Comparison of ENCODE assay signal across 28 cellular contexts in the genomic region with DNA sequence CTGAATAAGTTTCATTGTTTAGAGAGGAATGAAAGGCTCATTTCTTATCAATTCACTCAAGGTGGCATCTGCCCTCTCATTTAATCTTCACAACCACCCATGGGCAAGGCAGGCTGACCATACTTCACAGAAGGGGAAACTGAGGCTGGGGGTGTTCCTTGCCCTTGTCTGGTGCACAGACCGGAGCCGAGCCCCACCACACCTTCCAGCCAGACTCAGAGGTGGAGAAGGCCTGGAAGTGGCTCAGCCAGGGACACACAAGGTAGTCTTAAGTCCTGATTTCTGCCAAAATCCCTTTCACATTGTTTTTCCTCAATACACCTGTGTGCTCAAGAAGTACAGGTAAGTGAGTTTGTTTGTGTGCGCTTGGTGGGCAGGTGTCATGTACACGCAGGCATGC.
"Had no signal": no experiment of that assay in that cellular context is flagged by ENCODE, and none has a peak within 500 bp of the region (broad histone marks: within the 10 kb centered on the region; RNA-seq: fewer than 3 reads in every experiment).

No MANE protein-coding gene starts in this region.

- H3K4me1 Mint-ChIP-seq: activated CD4-positive, alpha-beta T cell treated with anti-CD3 and anti-CD28 coated beads for 36 hours; activated CD4-positive, alpha-beta T cell treated with anti-CD3 and anti-CD28 coated beads, Interleukin-2, amount 10 ng/mL, durations not matched to agents 24 days and 14 days; activated CD8-positive, alpha-beta memory T cell treated with anti-CD3 and anti-CD28 coated beads, Interleukin-2, amount 10 ng/mL, durations not matched to agents 7 days and 5 days had no signal

- H3K9me3 ChIP-seq: esophagus muscularis mucosa, gastrocnemius medialis had no signal

- H3K36me3 Mint-ChIP-seq: activated CD4-positive, alpha-beta memory T cell treated with anti-CD3 and anti-CD28 coated beads for 36 hours; activated CD8-positive, alpha-beta memory T cell treated with anti-CD3 and anti-CD28 coated beads, Interleukin-2, amount 10 ng/mL, durations not matched to agents 7 days and 5 days; activated naive CD8-positive, alpha-beta T cell had no signal

- ATAC-seq: activated CD4-positive, alpha-beta T cell treated with anti-CD3 and anti-CD28 coated beads for 36 hours; activated CD8-positive, alpha-beta memory T cell treated with anti-CD3 and anti-CD28 coated beads, Interleukin-2, amount 10 ng/mL, durations not matched to agents 7 days and 5 days; activated CD8-positive, alpha-beta T cell treated with anti-CD3 and anti-CD28 coated beads, Interleukin-2, amount 10 ng/mL, durations not matched to agents 7 days and 5 days; effector memory CD8-positive, alpha-beta T cell; foreskin keratinocyte; gastrocnemius medialis had no signal

- H3K27ac ChIP-seq: brain microvascular endothelial cell, esophagus muscularis mucosa, foreskin keratinocyte, gastrocnemius medialis had no signal

- H3K9me3 Mint-ChIP-seq: activated CD4-positive, alpha-beta memory T cell treated with anti-CD3 and anti-CD28 coated beads for 36 hours; activated CD4-positive, alpha-beta T cell treated with anti-CD3 and anti-CD28 coated beads, Interleukin-2, amount 10 ng/mL, durations not matched to agents 24 days and 14 days; activated T-helper 1 cell treated with anti-CD3 and anti-CD28 coated beads, Interleukin-12 subunit alpha, Interleukin-12 subunit beta, Interleukin-2, Interleukin-4 antibody, amounts not matched to agents 30 ng/mL and 10 ng/mL and 1 ng/mL, durations not matched to agents 14 hours and 24 hours and 36 hours; activated T-helper 2 cell treated with anti-CD3 and anti-CD28 coated beads, Interferon-gamma antibody, Interleukin-2, Interleukin-4, amounts not matched to agents 10 μg/mL and 5 μg/mL and 100 μg/mL, durations not matched to agents 14 hours and 24 hours and 36 hours; effector memory CD8-positive, alpha-beta T cell had no signal

- H3K4me3 ChIP-seq: esophagus muscularis mucosa, gastrocnemius medialis had no signal

- H3K27ac Mint-ChIP-seq: activated CD4-positive, alpha-beta memory T cell treated with anti-CD3 and anti-CD28 coated beads for 36 hours; activated CD4-positive, alpha-beta T cell treated with anti-CD3 and anti-CD28 coated beads for 36 hours; activated CD4-positive, alpha-beta T cell treated with anti-CD3 and anti-CD28 coated beads, Interleukin-2, amount 10 ng/mL, durations not matched to agents 24 days and 14 days; activated CD8-positive, alpha-beta memory T cell treated with anti-CD3 and anti-CD28 coated beads, Interleukin-2, amount 10 ng/mL, durations not matched to agents 7 days and 5 days; activated CD8-positive, alpha-beta T cell treated with anti-CD3 and anti-CD28 coated beads, Interleukin-2, amount 10 ng/mL, durations not matched to agents 7 days and 5 days; activated naive CD8-positive, alpha-beta T cell; activated T-helper 1 cell treated with anti-CD3 and anti-CD28 coated beads, Interleukin-12 subunit alpha, Interleukin-12 subunit beta, Interleukin-2, Interleukin-4 antibody, amounts not matched to agents 30 ng/mL and 10 ng/mL and 1 ng/mL, durations not matched to agents 14 hours and 24 hours and 36 hours; activated T-helper 2 cell treated with anti-CD3 and anti-CD28 coated beads, Interferon-gamma antibody, Interleukin-2, Interleukin-4, amounts not matched to agents 10 μg/mL and 5 μg/mL and 100 μg/mL, durations not matched to agents 14 hours and 24 hours and 36 hours; effector memory CD8-positive, alpha-beta T cell had no signal

- H3K4me1 ChIP-seq: esophagus muscularis mucosa, foreskin keratinocyte, gastrocnemius medialis had no signal

- DNase-seq: activated CD4-positive, alpha-beta memory T cell treated with anti-CD3 and anti-CD28 coated beads for 36 hours; activated CD4-positive, alpha-beta T cell treated with anti-CD3 and anti-CD28 coated beads for 36 hours; activated CD4-positive, alpha-beta T cell treated with anti-CD3 and anti-CD28 coated beads, Interleukin-2, amount 10 ng/mL, durations not matched to agents 24 days and 14 days; activated CD4-positive, CD25-positive, alpha-beta regulatory T cell; activated CD8-positive, alpha-beta memory T cell treated with anti-CD3 and anti-CD28 coated beads, Interleukin-2, amount 10 ng/mL, durations not matched to agents 7 days and 5 days; activated CD8-positive, alpha-beta memory T cell treated with anti-CD3 and anti-CD28 coated beads, Interleukin-2, amount 50 U/mL, for 4 hours; activated CD8-positive, alpha-beta T cell treated with anti-CD3 and anti-CD28 coated beads, Interleukin-2, amount 10 ng/mL, durations not matched to agents 7 days and 5 days; activated gamma-delta T cell treated with Interleukin-2 at 50 U/mL for 16 hours; activated naive CD4-positive, alpha-beta T cell treated with anti-CD3 and anti-CD28 coated beads, Interleukin-2, amount 50 U/mL, for 16 hours; activated naive CD4-positive, alpha-beta T cell treated with Interleukin-2 at 50 U/mL for 16 hours; activated T-cell treated with anti-CD3 and anti-CD28 coated beads, Interleukin-2, amount 50 U/mL, for 1 hour; activated T-cell treated with anti-CD3 and anti-CD28 coated beads, Interleukin-2, amount 50 U/mL, for 48 hours; amniotic stem cell; anterior cingulate cortex; brain microvascular endothelial cell; caudate nucleus; cortex of kidney; dermis blood vessel endothelial cell; effector CD4-positive, alpha-beta T cell; effector memory CD8-positive, alpha-beta T cell; erythroblast; foreskin keratinocyte; gastrocnemius medialis; T-helper 2 cell had no signal

- H3K27me3 ChIP-seq: brain microvascular endothelial cell, foreskin keratinocyte had no signal

- H3K36me3 ChIP-seq: brain microvascular endothelial cell, esophagus muscularis mucosa, gastrocnemius medialis had no signal

- H3K27me3 Mint-ChIP-seq: activated CD8-positive, alpha-beta memory T cell treated with anti-CD3 and anti-CD28 coated beads, Interleukin-2, amount 10 ng/mL, durations not matched to agents 7 days and 5 days; activated naive CD8-positive, alpha-beta T cell had no signal

- H3K4me3 Mint-ChIP-seq: activated CD4-positive, alpha-beta memory T cell treated with anti-CD3 and anti-CD28 coated beads for 36 hours; activated CD4-positive, alpha-beta T cell treated with anti-CD3 and anti-CD28 coated beads for 36 hours; activated CD4-positive, alpha-beta T cell treated with anti-CD3 and anti-CD28 coated beads, Interleukin-2, amount 10 ng/mL, durations not matched to agents 24 days and 14 days; activated CD8-positive, alpha-beta memory T cell treated with anti-CD3 and anti-CD28 coated beads, Interleukin-2, amount 10 ng/mL, durations not matched to agents 7 days and 5 days; activated CD8-positive, alpha-beta T cell treated with anti-CD3 and anti-CD28 coated beads, Interleukin-2, amount 10 ng/mL, durations not matched to agents 7 days and 5 days; activated naive CD8-positive, alpha-beta T cell; activated T-helper 1 cell treated with anti-CD3 and anti-CD28 coated beads, Interleukin-12 subunit alpha, Interleukin-12 subunit beta, Interleukin-2, Interleukin-4 antibody, amounts not matched to agents 30 ng/mL and 10 ng/mL and 1 ng/mL, durations not matched to agents 14 hours and 24 hours and 36 hours; effector memory CD8-positive, alpha-beta T cell had no signal
